ENCODE assay signal across 8 cellular contexts in genomic region chr17:8120520-8121443, GRCh38. TPM values are rescaled to one million over a fixed set of nuclear protein-coding genes. Genes with fewer than 3 reads are reported as not detected.
DNase-seq lines count a peak whose midpoint lies in the region; ATAC-seq and TF ChIP-seq lines count a peak whose summit lies in the region.

No MANE protein-coding gene starts in this region.

- H3K4me1 ChIP-seq in duodenal mucosa (ENCODE audit: control insufficient read depth in 1 of 2, insufficient read depth in 2 of 2, low read length in 2 of 2): peaks cover 58 to 74% of the 10 kb centered on the region in 2 donors

- no peak overlapping the region for H3K27ac ChIP-seq in duodenal mucosa (ENCODE audit: low read depth, low read length)

- ATAC-seq in memory B cell (ENCODE audit: low read depth): peak; percentile 4
- no peak for ATAC-seq in GM18511 (IDR thresholded peaks at IDR 0.05; ENCODE audit: unreplicated experiment)

- H3K36me3 ChIP-seq in duodenal mucosa (ENCODE audit: control insufficient read depth in 1 of 2, insufficient read depth in 2 of 2, low read length in 2 of 2): no peaks in the 10 kb centered on the region

- H3K9me3 Mint-ChIP-seq in activated CD4-positive, alpha-beta T cell treated with anti-CD3 and anti-CD28 coated beads, Interleukin-2, amount 10 ng/mL, durations not matched to agents 24 days and 14 days: no peaks in the 10 kb centered on the region
- no peaks in the 10 kb centered on the region for H3K9me3 Mint-ChIP-seq in memory B cell

- H3K4me3 Mint-ChIP-seq in activated CD4-positive, alpha-beta T cell treated with anti-CD3 and anti-CD28 coated beads, Interleukin-2, amount 10 ng/mL, durations not matched to agents 24 days and 14 days: peak overlapping the region; percentile 91
- H3K4me3 Mint-ChIP-seq in memory B cell: peak overlapping the region; percentile 81

- peak overlapping the region; percentile 95 for H3K27ac Mint-ChIP-seq in activated CD4-positive, alpha-beta T cell treated with anti-CD3 and anti-CD28 coated beads, Interleukin-2, amount 10 ng/mL, durations not matched to agents 24 days and 14 days
- H3K27ac Mint-ChIP-seq in memory B cell: peak overlapping the region; percentile 99

- peaks cover 7% of the 10 kb centered on the region for H3K36me3 Mint-ChIP-seq in activated CD4-positive, alpha-beta T cell treated with anti-CD3 and anti-CD28 coated beads, Interleukin-2, amount 10 ng/mL, durations not matched to agents 24 days and 14 days (ENCODE audit: low read depth)
- H3K36me3 Mint-ChIP-seq in memory B cell: no peaks in the 10 kb centered on the region

- peak overlapping the region; percentile 4 to 46 for H3K9ac ChIP-seq in duodenal mucosa (ENCODE audit: low read depth in 1 of 2, low read length in 2 of 2)

- peak overlapping the region; percentile 63 to 68 for H3K4me3 ChIP-seq in duodenal mucosa (ENCODE audit: low read depth in 1 of 2, low read length in 2 of 2)

- H3K27me3 ChIP-seq in duodenal mucosa (ENCODE audit: control insufficient read depth in 1 of 2, insufficient read depth in 2 of 2, low read length in 2 of 2): peaks cover 55 to 56% of the 10 kb centered on the region in 2 donors

- intact Hi-C loops in activated CD4-positive, alpha-beta T cell treated with anti-CD3 and anti-CD28 coated beads, Interleukin-2, amount 10 ng/mL, durations not matched to agents 24 days and 14 days (cut with micrococcal nuclease): loop anchor here (1.0 to 10.0 kb wide), 7 partner anchors 19 to 433 kb away; partner anchors contain the start of genes CTC1, PFAS, RPL26 and TP53

- H3K27me3 Mint-ChIP-seq in activated CD4-positive, alpha-beta T cell treated with anti-CD3 and anti-CD28 coated beads, Interleukin-2, amount 10 ng/mL, durations not matched to agents 24 days and 14 days: peaks cover 60% of the 10 kb centered on the region
- peaks cover 38% of the 10 kb centered on the region for H3K27me3 Mint-ChIP-seq in memory B cell

- in situ Hi-C loops in GM13976 (cut with MboI; ENCODE audit: low sequenced_read_pairs, unreplicated experiment): no loop called here

- H3K4me1 Mint-ChIP-seq in activated CD4-positive, alpha-beta T cell treated with anti-CD3 and anti-CD28 coated beads, Interleukin-2, amount 10 ng/mL, durations not matched to agents 24 days and 14 days: peaks cover 67% of the 10 kb centered on the region
- peaks cover 53% of the 10 kb centered on the region for H3K4me1 Mint-ChIP-seq in memory B cell

- no peaks in the 10 kb centered on the region for H3K9me3 ChIP-seq in duodenal mucosa (ENCODE audit: control insufficient read depth in 1 of 2, low read length in 2 of 2)

- TF ChIP-seq CTCF in GM13976 (IDR thresholded peaks at IDR 0.05; ENCODE audit: borderline replicate concordance, control extremely low read depth, extremely low read depth, insufficient read depth, missing control alignments): peak; percentile 12

- peak; percentile 82 for DNase-seq in A172 (ENCODE audit: low spot score)
- peak; percentile 71 for DNase-seq in GM13976 (ENCODE audit: low spot score)
- peak; percentile 60 for DNase-seq in NCI-H446 treated with DMSO at 0.1 percent for 48 hours (lab: John Stamatoyannopoulos, UW)
- peak; percentile 91 for DNase-seq in activated CD4-positive, alpha-beta T cell treated with anti-CD3 and anti-CD28 coated beads, Interleukin-2, amount 10 ng/mL, durations not matched to agents 24 days and 14 days
- peak in 1 of 2 donors; percentile 55 for DNase-seq in memory B cell (ENCODE audit: low spot score in 2 of 2)
- peak; percentile 68 to 74 for DNase-seq in stimulated activated CD8-positive, alpha-beta memory T cell treated with anti-CD3 and anti-CD28 coated beads, Interleukin-15, amount 100 ng/mL, for 48 hours (ENCODE audit: low read depth in 2 of 2)

RNA-seq across cellular contexts. Expression of gene ALOXE3, which starts 2.5 kb away (rescaled TPM):
- total RNA-seq in A172 (2014; rRNA removed; shearing (Covaris generic)): 0.05 TPM in 1 of 2 replicates, not detected in the other
- total RNA-seq in activated CD4-positive, alpha-beta T cell treated with anti-CD3 and anti-CD28 coated beads, Interleukin-2, amount 10 ng/mL, durations not matched to agents 24 days and 14 days: not detected in 2 replicates

RNA-seq across cellular contexts. Expression of gene HES7, which starts 3.1 kb away (rescaled TPM):
- total RNA-seq in A172 (2014; rRNA removed; shearing (Covaris generic)): not detected in 2 replicates
- total RNA-seq in activated CD4-positive, alpha-beta T cell treated with anti-CD3 and anti-CD28 coated beads, Interleukin-2, amount 10 ng/mL, durations not matched to agents 24 days and 14 days: 1.5 and 2.1 TPM in 2 replicates

RNA-seq across cellular contexts. Expression of gene PER1, which starts 31.4 kb away (rescaled TPM):
- total RNA-seq in A172 (2014; rRNA removed; shearing (Covaris generic)): 6.9 and 7.5 TPM in 2 replicates
- 39.4 and 41.7 TPM in 2 replicates for total RNA-seq in activated CD4-positive, alpha-beta T cell treated with anti-CD3 and anti-CD28 coated beads, Interleukin-2, amount 10 ng/mL, durations not matched to agents 24 days and 14 days

RNA-seq across cellular contexts. Expression of gene ALOX12B, which starts 33.3 kb away (rescaled TPM):
- total RNA-seq in A172 (2014; rRNA removed; shearing (Covaris generic)): not detected in 2 replicates
- 0.77 and 0.88 TPM in 2 replicates for total RNA-seq in activated CD4-positive, alpha-beta T cell treated with anti-CD3 and anti-CD28 coated beads, Interleukin-2, amount 10 ng/mL, durations not matched to agents 24 days and 14 days

RNA-seq across cellular contexts. Expression of gene VAMP2, which starts 42.0 kb away (rescaled TPM):
- 1.9 and 4.3 TPM in 2 replicates for total RNA-seq in A172 (2014; rRNA removed; shearing (Covaris generic))
- 45.1 and 49.6 TPM in 2 replicates for total RNA-seq in activated CD4-positive, alpha-beta T cell treated with anti-CD3 and anti-CD28 coated beads, Interleukin-2, amount 10 ng/mL, durations not matched to agents 24 days and 14 days
